Comparison of ENCODE assay signal across 1 cellular context in the genomic region with DNA sequence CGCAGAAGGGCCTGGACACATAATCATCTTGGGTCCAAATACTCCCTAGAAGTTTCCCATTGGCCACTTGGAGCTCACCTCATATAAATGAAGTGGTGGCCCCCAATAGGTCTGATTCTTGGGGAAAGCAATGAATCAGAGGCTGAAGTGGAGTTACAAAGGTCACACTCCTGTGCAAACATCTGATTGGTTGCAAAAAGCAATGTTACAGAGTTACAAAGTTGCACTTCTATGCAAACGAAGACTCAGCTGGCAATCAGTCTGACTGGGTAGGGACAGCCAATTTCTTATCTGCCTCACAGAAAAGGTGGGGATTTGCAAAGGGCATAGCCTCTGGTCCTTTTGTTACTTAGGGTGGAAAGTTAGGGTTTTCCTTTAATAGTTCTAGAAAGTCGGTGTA.
TF ChIP-seq lines count a peak whose summit lies in the region.

No MANE protein-coding gene starts in this region.

TF ChIP-seq in liver, 16 proteins besides CTCF, POLR2A, EP300 and RAD21:
- TF ChIP-seq ATF3 (IDR thresholded peaks at IDR 0.05): peak; percentile 35
- no peak for TF ChIP-seq ZBTB33 (IDR thresholded peaks at IDR 0.05)
- peak; percentile 65 for TF ChIP-seq HNF4G (IDR thresholded peaks at IDR 0.05)
- TF ChIP-seq FOXA2 (IDR thresholded peaks at IDR 0.05): peak; percentile 57
- TF ChIP-seq, protein P1, sequence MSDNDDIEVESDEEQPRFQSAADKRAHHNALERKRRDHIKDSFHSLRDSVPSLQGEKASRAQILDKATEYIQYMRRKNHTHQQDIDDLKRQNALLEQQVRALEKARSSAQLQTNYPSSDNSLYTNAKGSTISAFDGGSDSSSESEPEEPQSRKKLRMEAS (IDR thresholded peaks at IDR 0.05): peak; percentile 10
- TF ChIP-seq YY1 (IDR thresholded peaks at IDR 0.05): no peak
- TF ChIP-seq JUND (IDR thresholded peaks at IDR 0.05): peak in 1 of 2 donors; percentile 72
- TF ChIP-seq FOXA1 (IDR thresholded peaks at IDR 0.05): no peak
- TF ChIP-seq GABPA (IDR thresholded peaks at IDR 0.05 in 1 of 2, conservative IDR thresholded peaks at IDR 0.05 in 1 of 2): peak in 1 of 2 donors; percentile 17
- peak; percentile 52 to 57 for TF ChIP-seq RXRA (IDR thresholded peaks at IDR 0.05)
- no peak for TF ChIP-seq NR2F2 (IDR thresholded peaks at IDR 0.05)
- TF ChIP-seq REST (IDR thresholded peaks at IDR 0.05): peak; percentile 54
- peak; percentile 92 for TF ChIP-seq SP1 (IDR thresholded peaks at IDR 0.05)
- TF ChIP-seq TAF1 (conservative IDR thresholded peaks at IDR 0.05): peak; percentile 29
- TF ChIP-seq HNF4A (conservative IDR thresholded peaks at IDR 0.05): peak; percentile 83 to 85
- no peak for TF ChIP-seq EGR1 (IDR thresholded peaks at IDR 0.05; ENCODE audit: low read depth in 2 of 2)
